8 cellular contexts compared by ENCODE assay signal in the genomic region with DNA sequence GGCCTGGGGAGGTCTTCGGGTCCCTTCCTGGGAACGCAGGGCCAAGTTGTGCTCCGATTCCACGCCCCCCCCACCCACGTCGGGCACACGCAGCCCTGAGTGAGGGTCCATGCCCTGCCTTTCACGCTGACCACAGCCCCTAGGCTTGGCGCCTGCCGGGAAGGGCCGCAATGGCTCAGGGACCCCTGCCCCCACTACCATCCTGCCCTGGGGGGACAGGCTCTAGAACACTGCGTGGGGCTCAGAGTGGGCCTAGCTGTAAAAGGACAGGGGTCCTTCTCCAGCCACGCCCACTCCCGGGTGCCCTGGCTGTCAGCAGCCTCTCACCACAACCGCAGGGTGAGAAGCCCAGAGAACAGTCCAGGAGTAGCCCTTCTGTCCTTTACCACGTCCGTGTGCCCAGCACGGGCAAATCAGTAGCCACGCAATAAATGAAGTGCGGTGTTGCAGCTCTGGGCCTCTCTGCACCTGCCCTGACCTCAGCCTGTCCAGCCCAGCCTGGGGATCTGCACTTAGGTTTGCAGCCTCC. TPM values are rescaled to one million over a fixed set of nuclear protein-coding genes. Genes with fewer than 3 reads are reported as not detected.
A peak's percentile ranks its signal among the peaks of the same experiment; 100 is the strongest.
DNase-seq lines count a peak whose midpoint lies in the region; ATAC-seq and TF ChIP-seq lines count a peak whose summit lies in the region.

No MANE protein-coding gene starts in this region.

- H3K9ac ChIP-seq in Karpas-422 (ENCODE audit: low read length) = peak overlapping the region; percentile 26; the same call in 1 of the 2 replicates

- peaks cover 52% of the 10 kb centered on the region for H3K4me1 Mint-ChIP-seq in dendritic cell treated with granulocyte-macrophage colony-stimulating factor and Interleukin-4, amounts not matched to agents 40 ng/mL and 50 ng/mL, for 4 days (ENCODE audit: low read depth)
- peaks cover 32 to 53% (median 48%) of the 10 kb centered on the region in 3 donors for H3K4me1 Mint-ChIP-seq in naive B cell

- no peaks in the 10 kb centered on the region for H3K9me3 ChIP-seq in Karpas-422 (ENCODE audit: low read length)

- no peak for ATAC-seq in naive B cell (ENCODE audit: low read depth in 2 of 2)

- H3K27ac Mint-ChIP-seq in dendritic cell treated with granulocyte-macrophage colony-stimulating factor and Interleukin-4, amounts not matched to agents 40 ng/mL and 50 ng/mL, for 4 days = peak overlapping the region; percentile 74
- peak overlapping the region in 5 of 6 donors; percentile 33 to 80 (median 70) for H3K27ac Mint-ChIP-seq in naive B cell

- no peaks in the 10 kb centered on the region for H3K9me2 ChIP-seq in Karpas-422 (replicated peaks; ENCODE audit: insufficient read depth, low read length)

- H2AFZ ChIP-seq in Karpas-422 (ENCODE audit: low read length) = no peak overlapping the region

- H3K27ac ChIP-seq in Karpas-422 (ENCODE audit: low read length) = no peak overlapping the region

- H3K4me3 Mint-ChIP-seq in dendritic cell treated with granulocyte-macrophage colony-stimulating factor and Interleukin-4, amounts not matched to agents 40 ng/mL and 50 ng/mL, for 4 days = peak overlapping the region; percentile 71
- H3K4me3 Mint-ChIP-seq in naive B cell = peak overlapping the region; percentile 78 to 93 (median 86)

- no peak for DNase-seq in AG10803 (ENCODE audit: low read depth)
- DNase-seq in Karpas-422 = no peak
- DNase-seq in naive B cell = no peak
- no peak for DNase-seq in NCI-H1436 treated with DMSO at 0.1 percent for 48 hours (lab: John Stamatoyannopoulos, UW)
- DNase-seq in stimulated activated CD4-positive, alpha-beta T cell treated with anti-CD3 and anti-CD28 coated beads, Interleukin-12 subunit alpha, Interleukin-12 subunit beta, amount 100 ng/mL, for 4 hours = no peak
- DNase-seq in GOT3 (lab: John Stamatoyannopoulos, UW) = no peak
- DNase-seq in stimulated activated naive CD4-positive, alpha-beta T cell treated with Interleukin-2 at 50 U/mL for 16 hours (lab: John Stamatoyannopoulos, UW) = no peak

- no peaks in the 10 kb centered on the region for H3K9me3 Mint-ChIP-seq in dendritic cell treated with granulocyte-macrophage colony-stimulating factor and Interleukin-4, amounts not matched to agents 40 ng/mL and 50 ng/mL, for 4 days
- H3K9me3 Mint-ChIP-seq in naive B cell = peaks cover 0 to 2% (median 0%) of the 10 kb centered on the region in 7 donors

- H3K36me3 Mint-ChIP-seq in dendritic cell treated with granulocyte-macrophage colony-stimulating factor and Interleukin-4, amounts not matched to agents 40 ng/mL and 50 ng/mL, for 4 days (ENCODE audit: low read depth) = no peaks in the 10 kb centered on the region
- H3K36me3 Mint-ChIP-seq in naive B cell = no peaks in the 10 kb centered on the region

- H3K4me3 ChIP-seq in AG10803 (ENCODE audit: low read length) (peak overlapping the region; percentile 37), Karpas-422 (ENCODE audit: low read length) (peak overlapping the region; percentile 48; the same call in 1 of the 2 replicates)

- intact Hi-C loops in dendritic cell treated with granulocyte-macrophage colony-stimulating factor and Interleukin-4, amounts not matched to agents 40 ng/mL and 50 ng/mL, for 4 days (cut with micrococcal nuclease) = no loop called here

- peaks cover 50% of the 10 kb centered on the region for H3K27me3 Mint-ChIP-seq in dendritic cell treated with granulocyte-macrophage colony-stimulating factor and Interleukin-4, amounts not matched to agents 40 ng/mL and 50 ng/mL, for 4 days
- no peaks in the 10 kb centered on the region for H3K27me3 Mint-ChIP-seq in naive B cell

- H4K20me1 ChIP-seq in Karpas-422 (ENCODE audit: insufficient read depth, low read depth, low read length) = no peaks in the 10 kb centered on the region

- no peaks in the 10 kb centered on the region for H3K79me2 ChIP-seq in Karpas-422 (ENCODE audit: low read length)

- H3K36me3 ChIP-seq in Karpas-422 (ENCODE audit: insufficient read depth, low read length) = no peaks in the 10 kb centered on the region

- H3K4me1 ChIP-seq in Karpas-422 (ENCODE audit: low read length) = peaks cover 32% of the 10 kb centered on the region

- no peaks in the 10 kb centered on the region; the same call in 1 of the 2 replicates for H3K27me3 ChIP-seq in Karpas-422 (ENCODE audit: low read length)

- TF ChIP-seq CTCF in AG10803 (conservative IDR thresholded peaks at IDR 0.05; ENCODE audit: low read length) = no peak

- peak overlapping the region; percentile 50 for H3K4me2 ChIP-seq in Karpas-422 (ENCODE audit: low read depth, low read length, poor library complexity, severe bottlenecking)

RNA-seq across cellular contexts. Expression of a gene that starts 9.4 kb away (rescaled TPM):
- 0.36 TPM in 1 of 2 replicates, not detected in the other for total RNA-seq in Karpas-422 (2014; rRNA removed; shearing (Covaris generic); ENCODE audit: low replicate concordance)
- under 1 TPM in 5 of 6 donors, not detected in 1; 0.11 to 0.58 (median 0.23) TPM for polyA plus RNA-seq in naive B cell (ENCODE audit: low read depth in 6 of 6)
